Comparison of ENCODE assay signal across 8 cellular contexts in genomic region chr11:118252688-118253087, GRCh38. TPM values are rescaled to one million over a fixed set of nuclear protein-coding genes. Genes with fewer than 3 reads are reported as not detected.
DNase-seq lines count a peak whose midpoint lies in the region; TF ChIP-seq lines count a peak whose summit lies in the region.

No MANE protein-coding gene starts in this region.

- 58 to 66% (median 61%) methylated on average over 3 of the region's 3 CpGs for WGBS in spleen, 5 donors

- peaks cover 0 to 41% (median 14%) of the 10 kb centered on the region in 6 donors for H3K4me1 ChIP-seq in spleen

- peaks cover 13% of the 10 kb centered on the region for H3K36me3 Mint-ChIP-seq in T-helper 1 cell treated with Interleukin-12 subunit alpha and Interleukin-12 subunit beta and Interleukin-4 antibody, amounts not matched to agents 30 μg/mL and 1 μg/mL, for 36 hours (ENCODE audit: low read depth)

- peak overlapping the region; percentile 94 for H3K4me3 Mint-ChIP-seq in T-helper 1 cell treated with Interleukin-12 subunit alpha and Interleukin-12 subunit beta and Interleukin-4 antibody, amounts not matched to agents 30 μg/mL and 1 μg/mL, for 36 hours

- no peaks in the 10 kb centered on the region for H3K27me3 ChIP-seq in spleen (replicated peaks in 1 of 7)

- no peaks in the 10 kb centered on the region for H3K9me3 Mint-ChIP-seq in T-helper 1 cell treated with Interleukin-12 subunit alpha and Interleukin-12 subunit beta and Interleukin-4 antibody, amounts not matched to agents 30 μg/mL and 1 μg/mL, for 36 hours

- intact Hi-C loops in spleen (cut with DNase I; ENCODE audit: low total_unique reads), result no loop called here

- H3K4me3 ChIP-seq in fibroblast of pulmonary artery (replicated peaks; ENCODE audit: low read depth, low read length) (peak overlapping the region; percentile 88), spleen (peak overlapping the region in 7 of 8 donors; percentile 54 to 75 (median 59))

- no peak for DNase-seq in T-helper 1 cell
- DNase-seq in OCI-M1 (lab: John Stamatoyannopoulos, UW), result peak; percentile 76
- DNase-seq in fibroblast of pulmonary artery (ENCODE audit: low read depth), result no peak
- DNase-seq in spleen, result no peak
- DNase-seq in substantia nigra (lab: John Stamatoyannopoulos, UW), result no peak
- DNase-seq in glomerular visceral epithelial cell (ENCODE audit: extremely low spot score), result no peak
- DNase-seq in retina, result no peak

- peaks cover 20% of the 10 kb centered on the region for H3K4me1 Mint-ChIP-seq in T-helper 1 cell treated with Interleukin-12 subunit alpha and Interleukin-12 subunit beta and Interleukin-4 antibody, amounts not matched to agents 30 μg/mL and 1 μg/mL, for 36 hours (ENCODE audit: low read depth)

- peak overlapping the region in 7 of 8 donors; percentile 79 to 91 (median 90) for H3K27ac ChIP-seq in spleen
- H3K27ac ChIP-seq in substantia nigra (ENCODE audit: low read depth, low read length, poor library complexity, severe bottlenecking), result no peak overlapping the region

- no peaks in the 10 kb centered on the region for H3K36me3 ChIP-seq in spleen

- peak overlapping the region; percentile 96 for H3K27ac Mint-ChIP-seq in T-helper 1 cell treated with Interleukin-12 subunit alpha and Interleukin-12 subunit beta and Interleukin-4 antibody, amounts not matched to agents 30 μg/mL and 1 μg/mL, for 36 hours

- TF ChIP-seq CTCF in fibroblast of pulmonary artery (IDR thresholded peaks at IDR 0.05; ENCODE audit: low read length, missing control alignments) (no peak), spleen (IDR thresholded peaks at IDR 0.05 in 8 of 11, conservative IDR thresholded peaks at IDR 0.05 in 3 of 11) (no peak)

- no peaks in the 10 kb centered on the region for H3K9me3 ChIP-seq in spleen

- TF ChIP-seq POLR2A in spleen (IDR thresholded peaks at IDR 0.05), result no peak

- no peaks in the 10 kb centered on the region for H3K27me3 Mint-ChIP-seq in T-helper 1 cell treated with Interleukin-12 subunit alpha and Interleukin-12 subunit beta and Interleukin-4 antibody, amounts not matched to agents 30 μg/mL and 1 μg/mL, for 36 hours (ENCODE audit: low read depth)

RNA-seq across cellular contexts. Expression of gene MPZL3, which starts 0.5 kb away (rescaled TPM):
- 10 to 100 TPM in 3 of 7 donors, 1 to 10 TPM in 4; 4.3 to 12.9 (median 9.2) TPM for total RNA-seq in spleen
- 1 to 10 TPM; 2.0 to 2.1 (median 2.1) TPM for polyA plus RNA-seq in spleen

RNA-seq across cellular contexts. Expression of gene MPZL2, which starts 11.4 kb away (rescaled TPM):
- total RNA-seq in spleen, result 10 to 100 TPM in 3 of 7 donors, 1 to 10 TPM in 4; 7.0 to 18.4 (median 9.8) TPM
- polyA plus RNA-seq in spleen, result 1 to 10 TPM; 1.6 to 2.0 (median 1.8) TPM

RNA-seq across cellular contexts. Expression of gene JAML, which starts 27.9 kb away (rescaled TPM):
- 100 to 1,000 TPM in 2 of 7 donors, 10 to 100 TPM in 5; 45.5 to 180 (median 91.3) TPM for total RNA-seq in spleen
- polyA plus RNA-seq in spleen, result 100 to 1,000 TPM in 1 of 3 donors, 10 to 100 TPM in 2; 18.2 to 154 (median 42.0) TPM

RNA-seq across cellular contexts. Expression of gene CD3E, which starts 51.8 kb away (rescaled TPM):
- total RNA-seq in spleen, result 10 to 100 TPM; 49.1 to 89.2 (median 60.0) TPM
- 10 to 100 TPM; 20.5 to 51.4 (median 32.9) TPM for polyA plus RNA-seq in spleen
